In the genomic region with DNA sequence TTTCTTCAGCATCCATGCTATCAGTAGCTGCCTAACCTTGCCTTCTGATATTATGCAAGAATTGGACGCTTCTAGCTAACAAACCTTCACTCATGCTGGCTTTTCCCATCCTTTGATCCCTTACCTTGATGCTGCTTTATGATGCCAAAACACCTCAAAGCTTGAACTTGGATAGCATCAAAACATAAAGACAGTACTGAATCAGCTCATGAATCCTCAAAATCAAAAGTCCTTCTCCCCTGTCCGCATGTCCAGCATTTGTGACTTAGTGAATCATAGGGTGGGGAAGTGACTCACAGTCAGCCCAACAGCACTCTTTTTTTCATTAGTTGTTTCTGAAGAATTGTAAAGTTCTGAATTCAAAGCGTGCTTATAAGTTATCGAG, we compare ENCODE assay signal across 11 cellular contexts.
A peak's percentile ranks its signal among the peaks of the same experiment; 100 is the strongest.
DNase-seq lines count a peak whose midpoint lies in the region; ATAC-seq and TF ChIP-seq lines count a peak whose summit lies in the region.
"Had no signal": no experiment of that assay in that cellular context is flagged by ENCODE, and none has a peak within 500 bp of the region (broad histone marks: within the 10 kb centered on the region; RNA-seq: fewer than 3 reads in every experiment).

No MANE protein-coding gene starts in this region.

- TF ChIP-seq CTCF in HCT116 (IDR thresholded peaks at IDR 0.05 in 2 of 3, conservative IDR thresholded peaks at IDR 0.05 in 1 of 3; ENCODE audit: borderline replicate concordance in 1 of 3, insufficient read depth in 1 of 3, low read depth in 2 of 3, low read length in 2 of 3): no peak
- TF ChIP-seq CTCF in RWPE1 (conservative IDR thresholded peaks at IDR 0.05; ENCODE audit: low read depth): no peak

- H3K27ac ChIP-seq in HCT116 (ENCODE audit: low read depth, low read length): peak overlapping the region; percentile 87
- H3K27ac ChIP-seq in RWPE1: no peak overlapping the region
- H3K27ac ChIP-seq: right lobe of liver had no signal

- 0 out of 2 replicates have a peak, but pooled peaks have one; percentile 11 for TF ChIP-seq RAD21 in HCT116 (IDR thresholded peaks at IDR 0.05; ENCODE audit: low read depth)

- peak overlapping the region; percentile 82 for H2AFZ ChIP-seq in HCT116 (ENCODE audit: low read depth, low read length, poor library complexity, severe bottlenecking)

- DNase-seq in HCT116 (ENCODE audit: low read depth, low spot score) (peak; percentile 97), RWPE1 (ENCODE audit: low spot score) (peak; percentile 75), NCI-H82 treated with DMSO at 0.1 percent for 48 hours (lab: John Stamatoyannopoulos, UW; ENCODE audit: unreplicated experiment) (no peak), HuH-7.5 (ENCODE audit: low spot score) (no peak)
- DNase-seq: activated CD4-positive, alpha-beta T cell treated with anti-CD3 and anti-CD28 coated beads for 4 hours; central memory CD4-positive, alpha-beta T cell; left cardiac atrium; right lobe of liver had no signal

- TF ChIP-seq POLR2A in HCT116 (IDR thresholded peaks at IDR 0.05; ENCODE audit: borderline replicate concordance, extremely low read depth, insufficient read depth, insufficient read length): no peak

- intact Hi-C loops in HCT116 (cut with micrococcal nuclease): loop anchor here (2.0 to 5.0 kb wide), 3 partner anchors 57 to 233 kb away; a partner anchor contains a TSS

- H4K20me1 ChIP-seq in HCT116 (ENCODE audit: insufficient read depth): no peaks in the 10 kb centered on the region

- H3K27me3 ChIP-seq in HCT116 (ENCODE audit: insufficient read depth, low read length) (no peaks in the 10 kb centered on the region), skeletal muscle satellite cell (ENCODE audit: control insufficient read depth, insufficient read depth, low read length) (no peaks in the 10 kb centered on the region)
- H3K27me3 ChIP-seq: right lobe of liver had no signal

- H3K9me2 ChIP-seq in HCT116 (ENCODE audit: insufficient read depth): no peaks in the 10 kb centered on the region

- RAD21 ChIA-PET in HCT116 (lab: Charles Lee; ENCODE audit: low non-redundant PET in 1 of 2, low total read pairs in 2 of 2, uncharacterized antibody in 2 of 2, unreplicated experiment in 2 of 2): interaction anchor here in 1 of 2 experiments (0.8 kb wide), 1 partner anchor 39 kb away, joined by 3 read pairs; no protein-coding TSS in a partner anchor

- H3K36me3 ChIP-seq in HCT116 (ENCODE audit: control insufficient read depth in 1 of 2, insufficient read depth in 2 of 2, low read length in 2 of 2): no peaks in the 10 kb centered on the region
- H3K36me3 ChIP-seq in skeletal muscle satellite cell (ENCODE audit: insufficient read depth, low read length): no peaks in the 10 kb centered on the region
- H3K36me3 ChIP-seq: right lobe of liver had no signal

- peaks cover 53 to 94% of the 10 kb centered on the region in 2 experiments for H3K4me1 ChIP-seq in HCT116 (ENCODE audit: control insufficient read depth in 1 of 2, insufficient read depth in 2 of 2, low read length in 2 of 2)
- H3K4me1 ChIP-seq in skeletal muscle satellite cell (ENCODE audit: control insufficient read depth, insufficient read depth, low read length): peaks cover 40% of the 10 kb centered on the region
- H3K4me1 ChIP-seq: right lobe of liver had no signal

- H3K4me3 ChIP-seq in HCT116 (replicated peaks in 1 of 2; ENCODE audit: low read depth in 1 of 2, low read length in 2 of 2) (peak overlapping the region in 1 of 2 experiments; percentile 51; a peak in 2 of 4 replicates), skeletal muscle satellite cell (ENCODE audit: low read length) (peak overlapping the region; percentile 36)
- H3K4me3 ChIP-seq: right lobe of liver had no signal

- CTCF ChIA-PET in HCT116 (lab: Charles Lee) (interaction anchor here (0.6 to 1.7 kb wide), 3 partner anchors 39 to 313 kb away, joined by 3 to 8 read pairs (median 6); no protein-coding TSS in a partner anchor), RWPE1 (lab: Yijun Ruan, JAX) (interaction anchor here (1.4 kb wide), 1 partner anchor 11 kb away, joined by 5 read pairs; no protein-coding TSS in a partner anchor)

- H3K9me3 ChIP-seq in HCT116 (ENCODE audit: control insufficient read depth in 1 of 2, insufficient read depth in 1 of 2, low read depth in 1 of 2, low read length in 2 of 2): no peaks in the 10 kb centered on the region
- no peaks in the 10 kb centered on the region for H3K9me3 ChIP-seq in skeletal muscle satellite cell (replicated peaks; ENCODE audit: low read length)
- H3K9me3 ChIP-seq: right lobe of liver had no signal

- peak overlapping the region; percentile 80 for H3K4me2 ChIP-seq in HCT116 (ENCODE audit: low read length)
- peak overlapping the region; percentile 73 for H3K4me2 ChIP-seq in skeletal muscle satellite cell (ENCODE audit: low read length)

- ATAC-seq in HCT116: peak; percentile 71
- ATAC-seq in esophagus mucosa: peak; percentile 44
- ATAC-seq in HG02852 (IDR thresholded peaks at IDR 0.05; ENCODE audit: unreplicated experiment): no peak

- no peaks in the 10 kb centered on the region for H3K79me2 ChIP-seq in HCT116 (ENCODE audit: insufficient read depth, low read length)

- POLR2A ChIA-PET in HCT116 (lab: Charles Lee) (interaction anchor here (1.2 to 2.0 kb wide), 3 partner anchors 9 to 39 kb away, joined by 3 to 6 read pairs (median 3); no protein-coding TSS in a partner anchor), RWPE1 (lab: Yijun Ruan, JAX; ENCODE audit: low non-redundant PET) (no interaction called here)

- H3K9ac ChIP-seq in HCT116 (ENCODE audit: low read length): peak overlapping the region; percentile 63
- H3K9ac ChIP-seq in skeletal muscle satellite cell (ENCODE audit: low read depth, low read length): peak overlapping the region; percentile 75

- BruUV-seq in HCT116 (replicated peaks; lab: Mats Ljungman, UMichigan): no TSS peak

TF ChIP-seq in HCT116, 20 proteins besides CTCF, POLR2A, EP300 and RAD21 (continues in another document):
- TF ChIP-seq CEBPB (IDR thresholded peaks at IDR 0.05; ENCODE audit: low read depth) (peak; percentile 97), TCF7L2 (IDR thresholded peaks at IDR 0.05; ENCODE audit: borderline replicate concordance, extremely low read depth, insufficient read depth, insufficient read length) (peak; percentile 97), POLR2AphosphoS5 (IDR thresholded peaks at IDR 0.05; ENCODE audit: low read depth, low read length) (peak; percentile 53), CBX3 (IDR thresholded peaks at IDR 0.05; ENCODE audit: low read depth) (peak; percentile 87), EGR1 (IDR thresholded peaks at IDR 0.05; ENCODE audit: low read depth) (no peak; the same call in 1 of the 2 replicates), ZNF274 (IDR thresholded peaks at IDR 0.05; ENCODE audit: low read depth, low read length) (no peak), SIN3A (IDR thresholded peaks at IDR 0.05; ENCODE audit: low read depth) (peak; percentile 94), JUND (IDR thresholded peaks at IDR 0.05) (peak; percentile 98), EZH2phosphoT487 (IDR thresholded peaks at IDR 0.05; ENCODE audit: borderline replicate concordance) (no peak), SRF (IDR thresholded peaks at IDR 0.05; ENCODE audit: low read depth) (peak; percentile 78), ELF1 (IDR thresholded peaks at IDR 0.05; ENCODE audit: borderline replicate concordance, low read depth) (no peak; the same call in 1 of the 2 replicates), ZFX (IDR thresholded peaks at IDR 0.05) (no peak), SP1 (IDR thresholded peaks at IDR 0.05; ENCODE audit: low read depth) (peak; percentile 97)
- TF ChIP-seq, protein P1, sequence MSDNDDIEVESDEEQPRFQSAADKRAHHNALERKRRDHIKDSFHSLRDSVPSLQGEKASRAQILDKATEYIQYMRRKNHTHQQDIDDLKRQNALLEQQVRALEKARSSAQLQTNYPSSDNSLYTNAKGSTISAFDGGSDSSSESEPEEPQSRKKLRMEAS (IDR thresholded peaks at IDR 0.05): peak; percentile 86
- TF ChIP-seq, protein P2, sequence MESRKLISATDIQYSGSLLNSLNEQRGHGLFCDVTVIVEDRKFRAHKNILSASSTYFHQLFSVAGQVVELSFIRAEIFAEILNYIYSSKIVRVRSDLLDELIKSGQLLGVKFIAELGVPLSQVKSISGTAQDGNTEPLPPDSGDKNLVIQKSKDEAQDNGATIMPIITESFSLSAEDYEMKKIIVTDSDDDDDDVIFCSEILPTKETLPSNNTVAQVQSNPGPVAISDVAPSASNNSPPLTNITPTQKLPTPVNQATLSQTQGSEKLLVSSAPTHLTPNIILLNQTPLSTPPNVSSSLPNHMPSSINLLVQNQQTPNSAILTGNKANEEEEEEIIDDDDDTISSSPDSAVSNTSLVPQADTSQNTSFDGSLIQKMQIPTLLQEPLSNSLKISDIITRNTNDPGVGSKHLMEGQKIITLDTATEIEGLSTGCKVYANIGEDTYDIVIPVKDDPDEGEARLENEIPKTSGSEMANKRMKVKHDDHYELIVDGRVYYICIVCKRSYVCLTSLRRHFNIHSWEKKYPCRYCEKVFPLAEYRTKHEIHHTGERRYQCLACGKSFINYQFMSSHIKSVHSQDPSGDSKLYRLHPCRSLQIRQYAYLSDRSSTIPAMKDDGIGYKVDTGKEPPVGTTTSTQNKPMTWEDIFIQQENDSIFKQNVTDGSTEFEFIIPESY (IDR thresholded peaks at IDR 0.05; ENCODE audit: extremely low read depth, insufficient replicate concordance, low read length): peak; percentile 27
- TF ChIP-seq, protein P3, sequence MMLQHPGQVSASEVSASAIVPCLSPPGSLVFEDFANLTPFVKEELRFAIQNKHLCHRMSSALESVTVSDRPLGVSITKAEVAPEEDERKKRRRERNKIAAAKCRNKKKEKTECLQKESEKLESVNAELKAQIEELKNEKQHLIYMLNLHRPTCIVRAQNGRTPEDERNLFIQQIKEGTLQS (IDR thresholded peaks at IDR 0.05): no peak

Comparison
In these comparisons a context has a peak if more than half of its experiments do, and no peak if none do; other contexts are left out.
1. DNase-seq: peak in HCT116 (single experiment) and RWPE1 (single experiment); none in NCI-H82 treated with DMSO at 0.1 percent for 48 hours (single experiment) and HuH-7.5 (single experiment).